Comparison of ENCODE assay signal across 1 cellular context in the genomic region with DNA sequence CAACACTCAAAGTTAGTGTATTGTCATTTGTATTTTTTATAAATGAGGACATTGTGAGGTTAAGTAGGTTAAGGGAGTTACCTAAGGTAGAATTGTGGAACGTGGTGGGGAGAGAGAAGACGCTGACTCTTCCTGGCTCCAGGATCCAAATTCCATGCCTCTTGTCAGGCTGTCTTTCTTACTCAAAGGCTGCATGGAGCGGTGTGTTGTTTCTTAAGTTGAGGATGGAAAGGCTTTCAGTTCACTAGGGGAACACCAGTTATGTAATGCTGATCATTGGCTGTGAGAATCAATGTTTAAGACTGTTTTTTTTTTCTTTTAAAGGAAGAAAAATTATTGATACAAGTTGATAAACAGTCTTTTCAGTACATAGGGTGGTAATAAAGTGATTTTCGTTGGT.
TF ChIP-seq lines count a peak whose summit lies in the region.

No MANE protein-coding gene starts in this region.

TF ChIP-seq in GM23338, 12 proteins besides CTCF, POLR2A, EP300 and RAD21:
- TF ChIP-seq REST (IDR thresholded peaks at IDR 0.05; ENCODE audit: unreplicated experiment) (no peak), STAT1 (IDR thresholded peaks at IDR 0.05; ENCODE audit: unreplicated experiment) (no peak), CREB1 (CRISPR knock-in tag; IDR thresholded peaks at IDR 0.05; ENCODE audit: low read depth) (no peak), ZNF114 (CRISPR knock-in tag; IDR thresholded peaks at IDR 0.05) (no peak), NANOG (IDR thresholded peaks at IDR 0.05; ENCODE audit: borderline replicate concordance) (no peak), POLR2AphosphoS5 (IDR thresholded peaks at IDR 0.05; ENCODE audit: low read depth) (no peak), JUNB (IDR thresholded peaks at IDR 0.05; ENCODE audit: unreplicated experiment) (no peak), EZH2 (IDR thresholded peaks at IDR 0.05; ENCODE audit: low read depth, unreplicated experiment) (no peak), EZH2phosphoT487 (IDR thresholded peaks at IDR 0.05; ENCODE audit: unreplicated experiment) (no peak)
- TF ChIP-seq, protein P1, sequence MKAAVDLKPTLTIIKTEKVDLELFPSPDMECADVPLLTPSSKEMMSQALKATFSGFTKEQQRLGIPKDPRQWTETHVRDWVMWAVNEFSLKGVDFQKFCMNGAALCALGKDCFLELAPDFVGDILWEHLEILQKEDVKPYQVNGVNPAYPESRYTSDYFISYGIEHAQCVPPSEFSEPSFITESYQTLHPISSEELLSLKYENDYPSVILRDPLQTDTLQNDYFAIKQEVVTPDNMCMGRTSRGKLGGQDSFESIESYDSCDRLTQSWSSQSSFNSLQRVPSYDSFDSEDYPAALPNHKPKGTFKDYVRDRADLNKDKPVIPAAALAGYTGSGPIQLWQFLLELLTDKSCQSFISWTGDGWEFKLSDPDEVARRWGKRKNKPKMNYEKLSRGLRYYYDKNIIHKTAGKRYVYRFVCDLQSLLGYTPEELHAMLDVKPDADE (IDR thresholded peaks at IDR 0.05): no peak
- TF ChIP-seq, protein P2, sequence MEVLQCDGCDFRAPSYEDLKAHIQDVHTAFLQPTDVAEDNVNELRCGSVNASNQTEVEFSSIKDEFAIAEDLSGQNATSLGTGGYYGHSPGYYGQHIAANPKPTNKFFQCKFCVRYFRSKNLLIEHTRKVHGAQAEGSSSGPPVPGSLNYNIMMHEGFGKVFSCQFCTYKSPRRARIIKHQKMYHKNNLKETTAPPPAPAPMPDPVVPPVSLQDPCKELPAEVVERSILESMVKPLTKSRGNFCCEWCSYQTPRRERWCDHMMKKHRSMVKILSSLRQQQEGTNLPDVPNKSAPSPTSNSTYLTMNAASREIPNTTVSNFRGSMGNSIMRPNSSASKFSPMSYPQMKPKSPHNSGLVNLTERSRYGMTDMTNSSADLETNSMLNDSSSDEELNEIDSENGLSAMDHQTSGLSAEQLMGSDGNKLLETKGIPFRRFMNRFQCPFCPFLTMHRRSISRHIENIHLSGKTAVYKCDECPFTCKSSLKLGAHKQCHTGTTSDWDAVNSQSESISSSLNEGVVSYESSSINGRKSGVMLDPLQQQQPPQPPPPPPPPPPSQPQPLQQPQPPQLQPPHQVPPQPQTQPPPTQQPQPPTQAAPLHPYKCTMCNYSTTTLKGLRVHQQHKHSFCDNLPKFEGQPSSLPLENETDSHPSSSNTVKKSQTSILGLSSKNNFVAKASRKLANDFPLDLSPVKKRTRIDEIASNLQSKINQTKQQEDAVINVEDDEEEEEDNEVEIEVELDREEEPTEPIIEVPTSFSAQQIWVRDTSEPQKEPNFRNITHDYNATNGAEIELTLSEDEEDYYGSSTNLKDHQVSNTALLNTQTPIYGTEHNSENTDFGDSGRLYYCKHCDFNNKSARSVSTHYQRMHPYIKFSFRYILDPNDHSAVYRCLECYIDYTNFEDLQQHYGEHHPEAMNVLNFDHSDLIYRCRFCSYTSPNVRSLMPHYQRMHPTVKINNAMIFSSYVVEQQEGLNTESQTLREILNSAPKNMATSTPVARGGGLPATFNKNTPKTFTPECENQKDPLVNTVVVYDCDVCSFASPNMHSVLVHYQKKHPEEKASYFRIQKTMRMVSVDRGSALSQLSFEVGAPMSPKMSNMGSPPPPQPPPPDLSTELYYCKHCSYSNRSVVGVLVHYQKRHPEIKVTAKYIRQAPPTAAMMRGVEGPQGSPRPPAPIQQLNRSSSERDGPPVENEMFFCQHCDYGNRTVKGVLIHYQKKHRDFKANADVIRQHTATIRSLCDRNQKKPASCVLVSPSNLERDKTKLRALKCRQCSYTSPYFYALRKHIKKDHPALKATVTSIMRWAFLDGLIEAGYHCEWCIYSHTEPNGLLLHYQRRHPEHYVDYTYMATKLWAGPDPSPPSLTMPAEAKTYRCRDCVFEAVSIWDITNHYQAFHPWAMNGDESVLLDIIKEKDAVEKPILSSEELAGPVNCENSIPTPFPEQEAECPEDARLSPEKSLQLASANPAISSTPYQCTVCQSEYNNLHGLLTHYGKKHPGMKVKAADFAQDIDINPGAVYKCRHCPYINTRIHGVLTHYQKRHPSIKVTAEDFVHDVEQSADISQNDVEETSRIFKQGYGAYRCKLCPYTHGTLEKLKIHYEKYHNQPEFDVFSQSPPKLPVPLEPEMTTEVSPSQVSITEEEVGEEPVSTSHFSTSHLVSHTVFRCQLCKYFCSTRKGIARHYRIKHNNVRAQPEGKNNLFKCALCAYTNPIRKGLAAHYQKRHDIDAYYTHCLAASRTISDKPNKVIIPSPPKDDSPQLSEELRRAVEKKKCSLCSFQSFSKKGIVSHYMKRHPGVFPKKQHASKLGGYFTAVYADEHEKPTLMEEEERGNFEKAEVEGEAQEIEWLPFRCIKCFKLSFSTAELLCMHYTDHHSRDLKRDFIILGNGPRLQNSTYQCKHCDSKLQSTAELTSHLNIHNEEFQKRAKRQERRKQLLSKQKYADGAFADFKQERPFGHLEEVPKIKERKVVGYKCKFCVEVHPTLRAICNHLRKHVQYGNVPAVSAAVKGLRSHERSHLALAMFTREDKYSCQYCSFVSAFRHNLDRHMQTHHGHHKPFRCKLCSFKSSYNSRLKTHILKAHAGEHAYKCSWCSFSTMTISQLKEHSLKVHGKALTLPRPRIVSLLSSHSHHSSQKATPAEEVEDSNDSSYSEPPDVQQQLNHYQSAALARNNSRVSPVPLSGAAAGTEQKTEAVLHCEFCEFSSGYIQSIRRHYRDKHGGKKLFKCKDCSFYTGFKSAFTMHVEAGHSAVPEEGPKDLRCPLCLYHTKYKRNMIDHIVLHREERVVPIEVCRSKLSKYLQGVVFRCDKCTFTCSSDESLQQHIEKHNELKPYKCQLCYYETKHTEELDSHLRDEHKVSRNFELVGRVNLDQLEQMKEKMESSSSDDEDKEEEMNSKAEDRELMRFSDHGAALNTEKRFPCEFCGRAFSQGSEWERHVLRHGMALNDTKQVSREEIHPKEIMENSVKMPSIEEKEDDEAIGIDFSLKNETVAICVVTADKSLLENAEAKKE (CRISPR knock-in tag; IDR thresholded peaks at IDR 0.05): no peak
